1 cellular context compared by ENCODE assay signal in genomic region chr6:1002989-1003388, GRCh38.
TF ChIP-seq lines count a peak whose summit lies in the region.

No MANE protein-coding gene starts in this region.

TF ChIP-seq in K562, 482 proteins besides CTCF, POLR2A, EP300 and RAD21:
- TF ChIP-seq TAF7 (tag; IDR thresholded peaks at IDR 0.05) (no peak), ZNF395 (CRISPR knock-in tag; IDR thresholded peaks at IDR 0.05) (no peak), ZNF764 (CRISPR knock-in tag; IDR thresholded peaks at IDR 0.05; ENCODE audit: low read depth) (no peak), MED1 (CRISPR knock-in tag; IDR thresholded peaks at IDR 0.05; ENCODE audit: borderline replicate concordance) (no peak), CHD4 (IDR thresholded peaks at IDR 0.05; ENCODE audit: insufficient read depth, insufficient replicate concordance, low read depth, low read length, poor library complexity, severe bottlenecking) (no peak), WHSC1 (IDR thresholded peaks at IDR 0.05; ENCODE audit: low read length) (no peak), OTX1 (CRISPR knock-in tag; IDR thresholded peaks at IDR 0.05) (peak; percentile 78; the same call in 1 of the 2 replicates), HEY1 (CRISPR knock-in tag; IDR thresholded peaks at IDR 0.05; ENCODE audit: borderline replicate concordance) (no peak), CREBBP (IDR thresholded peaks at IDR 0.05; ENCODE audit: low read depth, low read length) (no peak), JUNB (CRISPR knock-in tag; conservative IDR thresholded peaks at IDR 0.05) (no peak), HBP1 (CRISPR knock-in tag; IDR thresholded peaks at IDR 0.05) (0 out of 2 replicates have a peak, but pooled peaks have one; percentile 28), JUN (IDR thresholded peaks at IDR 0.05; ENCODE audit: borderline replicate concordance, low read depth, low read length) (no peak), JUN (CRISPR knock-in tag; IDR thresholded peaks at IDR 0.05; ENCODE audit: borderline replicate concordance) (no peak), ZNF23 (CRISPR knock-in tag; IDR thresholded peaks at IDR 0.05) (no peak), ZSCAN29 (IDR thresholded peaks at IDR 0.05) (no peak), ELF4 (CRISPR knock-in tag; IDR thresholded peaks at IDR 0.05) (peak; percentile 46; the same call in 1 of the 2 replicates), EWSR1 (IDR thresholded peaks at IDR 0.05; ENCODE audit: borderline replicate concordance, low read depth, partially characterized antibody) (no peak), PREB (CRISPR knock-in tag; IDR thresholded peaks at IDR 0.05) (no peak), SETDB1 (IDR thresholded peaks at IDR 0.05; ENCODE audit: low read length) (no peak), NUFIP1 (IDR thresholded peaks at IDR 0.05; ENCODE audit: partially characterized antibody) (no peak), MBD2 (IDR thresholded peaks at IDR 0.05; ENCODE audit: borderline replicate concordance, low read depth) (no peak), TAL1 (IDR thresholded peaks at IDR 0.05) (no peak), KDM1A (IDR thresholded peaks at IDR 0.05) (no peak), ETS1 (conservative IDR thresholded peaks at IDR 0.05; ENCODE audit: control insufficient read depth, low read depth, low read length) (no peak), HCFC1 (IDR thresholded peaks at IDR 0.05; ENCODE audit: low read depth, low read length) (no peak)
- TF ChIP-seq, protein P1, sequence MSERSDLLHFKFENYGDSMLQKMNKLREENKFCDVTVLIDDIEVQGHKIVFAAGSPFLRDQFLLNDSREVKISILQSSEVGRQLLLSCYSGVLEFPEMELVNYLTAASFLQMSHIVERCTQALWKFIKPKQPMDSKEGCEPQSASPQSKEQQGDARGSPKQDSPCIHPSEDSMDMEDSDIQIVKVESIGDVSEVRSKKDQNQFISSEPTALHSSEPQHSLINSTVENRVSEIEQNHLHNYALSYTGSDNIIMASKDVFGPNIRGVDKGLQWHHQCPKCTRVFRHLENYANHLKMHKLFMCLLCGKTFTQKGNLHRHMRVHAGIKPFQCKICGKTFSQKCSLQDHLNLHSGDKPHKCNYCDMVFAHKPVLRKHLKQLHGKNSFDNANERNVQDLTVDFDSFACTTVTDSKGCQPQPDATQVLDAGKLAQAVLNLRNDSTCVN (CRISPR knock-in tag; IDR thresholded peaks at IDR 0.05) = 0 out of 2 replicates have a peak, but pooled peaks have one; percentile 41
- TF ChIP-seq, protein P2, sequence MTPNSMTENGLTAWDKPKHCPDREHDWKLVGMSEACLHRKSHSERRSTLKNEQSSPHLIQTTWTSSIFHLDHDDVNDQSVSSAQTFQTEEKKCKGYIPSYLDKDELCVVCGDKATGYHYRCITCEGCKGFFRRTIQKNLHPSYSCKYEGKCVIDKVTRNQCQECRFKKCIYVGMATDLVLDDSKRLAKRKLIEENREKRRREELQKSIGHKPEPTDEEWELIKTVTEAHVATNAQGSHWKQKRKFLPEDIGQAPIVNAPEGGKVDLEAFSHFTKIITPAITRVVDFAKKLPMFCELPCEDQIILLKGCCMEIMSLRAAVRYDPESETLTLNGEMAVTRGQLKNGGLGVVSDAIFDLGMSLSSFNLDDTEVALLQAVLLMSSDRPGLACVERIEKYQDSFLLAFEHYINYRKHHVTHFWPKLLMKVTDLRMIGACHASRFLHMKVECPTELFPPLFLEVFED (CRISPR knock-in tag; conservative IDR thresholded peaks at IDR 0.05) = peak; percentile 84; the same call in 1 of the 2 replicates
- TF ChIP-seq, protein P3, sequence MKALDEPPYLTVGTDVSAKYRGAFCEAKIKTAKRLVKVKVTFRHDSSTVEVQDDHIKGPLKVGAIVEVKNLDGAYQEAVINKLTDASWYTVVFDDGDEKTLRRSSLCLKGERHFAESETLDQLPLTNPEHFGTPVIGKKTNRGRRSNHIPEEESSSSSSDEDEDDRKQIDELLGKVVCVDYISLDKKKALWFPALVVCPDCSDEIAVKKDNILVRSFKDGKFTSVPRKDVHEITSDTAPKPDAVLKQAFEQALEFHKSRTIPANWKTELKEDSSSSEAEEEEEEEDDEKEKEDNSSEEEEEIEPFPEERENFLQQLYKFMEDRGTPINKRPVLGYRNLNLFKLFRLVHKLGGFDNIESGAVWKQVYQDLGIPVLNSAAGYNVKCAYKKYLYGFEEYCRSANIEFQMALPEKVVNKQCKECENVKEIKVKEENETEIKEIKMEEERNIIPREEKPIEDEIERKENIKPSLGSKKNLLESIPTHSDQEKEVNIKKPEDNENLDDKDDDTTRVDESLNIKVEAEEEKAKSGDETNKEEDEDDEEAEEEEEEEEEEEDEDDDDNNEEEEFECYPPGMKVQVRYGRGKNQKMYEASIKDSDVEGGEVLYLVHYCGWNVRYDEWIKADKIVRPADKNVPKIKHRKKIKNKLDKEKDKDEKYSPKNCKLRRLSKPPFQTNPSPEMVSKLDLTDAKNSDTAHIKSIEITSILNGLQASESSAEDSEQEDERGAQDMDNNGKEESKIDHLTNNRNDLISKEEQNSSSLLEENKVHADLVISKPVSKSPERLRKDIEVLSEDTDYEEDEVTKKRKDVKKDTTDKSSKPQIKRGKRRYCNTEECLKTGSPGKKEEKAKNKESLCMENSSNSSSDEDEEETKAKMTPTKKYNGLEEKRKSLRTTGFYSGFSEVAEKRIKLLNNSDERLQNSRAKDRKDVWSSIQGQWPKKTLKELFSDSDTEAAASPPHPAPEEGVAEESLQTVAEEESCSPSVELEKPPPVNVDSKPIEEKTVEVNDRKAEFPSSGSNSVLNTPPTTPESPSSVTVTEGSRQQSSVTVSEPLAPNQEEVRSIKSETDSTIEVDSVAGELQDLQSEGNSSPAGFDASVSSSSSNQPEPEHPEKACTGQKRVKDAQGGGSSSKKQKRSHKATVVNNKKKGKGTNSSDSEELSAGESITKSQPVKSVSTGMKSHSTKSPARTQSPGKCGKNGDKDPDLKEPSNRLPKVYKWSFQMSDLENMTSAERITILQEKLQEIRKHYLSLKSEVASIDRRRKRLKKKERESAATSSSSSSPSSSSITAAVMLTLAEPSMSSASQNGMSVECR (CRISPR knock-in tag; IDR thresholded peaks at IDR 0.05) = no peak
